10 cellular contexts compared by ENCODE assay signal in genomic region chr1:12244078-12244477, GRCh38. TPM values are rescaled to one million over a fixed set of nuclear protein-coding genes. Genes with fewer than 3 reads are reported as not detected.
A peak's percentile ranks its signal among the peaks of the same experiment; 100 is the strongest.
DNase-seq lines count a peak whose midpoint lies in the region; ATAC-seq, FAIRE-seq and TF ChIP-seq lines count a peak whose summit lies in the region.
"Had no signal": no experiment of that assay in that cellular context is flagged by ENCODE, and none has a peak within 500 bp of the region (broad histone marks: within the 10 kb centered on the region; RNA-seq: fewer than 3 reads in every experiment).

No MANE protein-coding gene starts in this region.

- intact Hi-C loops in CD4-positive, alpha-beta T cell (cut with DNase I, micrococcal nuclease), result no loop called here
- intact Hi-C loops in activated CD4-positive, alpha-beta memory T cell treated with anti-CD3 and anti-CD28 coated beads for 36 hours (cut with micrococcal nuclease), result no loop called here
- intact Hi-C loops in kidney (cut with DNase I), result no loop called here

- peaks cover 16% of the 10 kb centered on the region for H3K4me1 Mint-ChIP-seq in CD4-positive, alpha-beta T cell (ENCODE audit: low read depth)
- peaks cover 8% of the 10 kb centered on the region for H3K4me1 Mint-ChIP-seq in activated CD4-positive, alpha-beta memory T cell treated with anti-CD3 and anti-CD28 coated beads for 36 hours (ENCODE audit: low read depth)

- CTCF ChIA-PET in CD4-positive, alpha-beta T cell (lab: Charles Lee), result no interaction called here
- CTCF ChIA-PET in activated CD4-positive, alpha-beta memory T cell treated with anti-CD3 and anti-CD28 coated beads for 36 hours (lab: Charles Lee), result interaction anchor here (0.6 to 4.7 kb wide), 10 partner anchors 10 to 125 kb away, joined by 3 to 40 read pairs (median 4); no protein-coding TSS in a partner anchor

- no peaks in the 10 kb centered on the region for H3K9me3 ChIP-seq in CD4-positive, alpha-beta T cell (ENCODE audit: control insufficient read depth, low read length)
- H3K9me3 ChIP-seq in kidney (ENCODE audit: control insufficient read depth in 1 of 2, low read length in 2 of 2), result no peaks in the 10 kb centered on the region
- H3K9me3 ChIP-seq: neutrophil had no signal

- peaks cover 15 to 41% of the 10 kb centered on the region in 2 donors for H3K36me3 ChIP-seq in kidney (ENCODE audit: control insufficient read depth in 1 of 2, insufficient read depth in 2 of 2, low read length in 2 of 2)

- no peaks in the 10 kb centered on the region for H3K4me1 ChIP-seq in kidney (ENCODE audit: control insufficient read depth in 1 of 2, insufficient read depth in 1 of 2, low read depth in 1 of 2, low read length in 2 of 2)

- peaks cover 79% of the 10 kb centered on the region for H3K36me3 Mint-ChIP-seq in CD4-positive, alpha-beta T cell (ENCODE audit: low read depth)
- peaks cover 8% of the 10 kb centered on the region for H3K36me3 Mint-ChIP-seq in activated CD4-positive, alpha-beta memory T cell treated with anti-CD3 and anti-CD28 coated beads for 36 hours

- TF ChIP-seq CTCF in CD4-positive, alpha-beta T cell (IDR thresholded peaks at IDR 0.05), result peak; percentile 57
- TF ChIP-seq CTCF in GM20000 (IDR thresholded peaks at IDR 0.05; ENCODE audit: extremely low read depth, missing control alignments) (peak; percentile 36), kidney (IDR thresholded peaks at IDR 0.05; ENCODE audit: borderline replicate concordance, extremely low read depth, insufficient read depth) (peak; percentile 6)

- H3K27me3 Mint-ChIP-seq in CD4-positive, alpha-beta T cell, result no peaks in the 10 kb centered on the region
- no peaks in the 10 kb centered on the region for H3K27me3 Mint-ChIP-seq in activated CD4-positive, alpha-beta memory T cell treated with anti-CD3 and anti-CD28 coated beads for 36 hours

- DNase-seq in CD4-positive, alpha-beta T cell, result no peak
- DNase-seq in GM20000 (ENCODE audit: low spot score) (peak; percentile 37), kidney (no peak), RKO (ENCODE audit: low spot score) (no peak), NOMO-1 treated with DMSO at 0.1 percent for 48 hours (lab: John Stamatoyannopoulos, UW; ENCODE audit: unreplicated experiment) (no peak)
- peak; percentile 12 for DNase-seq in activated CD4-positive, alpha-beta memory T cell treated with anti-CD3 and anti-CD28 coated beads for 36 hours
- DNase-seq: stimulated activated naive CD4-positive, alpha-beta T cell treated with Interleukin-2 at 50 U/mL for 16 hours had no signal

- H3K27ac ChIP-seq in CD4-positive, alpha-beta T cell (ENCODE audit: low read depth, low read length), result no peak overlapping the region
- H3K27ac ChIP-seq in kidney (ENCODE audit: low read depth in 2 of 2, low read length in 2 of 2), result no peak overlapping the region
- H3K27ac ChIP-seq: neutrophil had no signal

- no peak overlapping the region for H3K4me3 ChIP-seq in kidney (ENCODE audit: low read length in 2 of 2)

- H3K9ac ChIP-seq in kidney (ENCODE audit: low read length in 2 of 2), result no peak overlapping the region

- H3K4me3 Mint-ChIP-seq in CD4-positive, alpha-beta T cell, result no peak overlapping the region
- no peak overlapping the region for H3K4me3 Mint-ChIP-seq in activated CD4-positive, alpha-beta memory T cell treated with anti-CD3 and anti-CD28 coated beads for 36 hours

- ATAC-seq in CD4-positive, alpha-beta T cell (ENCODE audit: poor library complexity), result no peak
- ATAC-seq in GM19324 (IDR thresholded peaks at IDR 0.05; ENCODE audit: low FRiP score, unreplicated experiment) (no peak), HG03095 (IDR thresholded peaks at IDR 0.05; ENCODE audit: unreplicated experiment) (no peak)

- peak overlapping the region; percentile 33 for H3K27ac Mint-ChIP-seq in CD4-positive, alpha-beta T cell
- peak overlapping the region; percentile 29 for H3K27ac Mint-ChIP-seq in activated CD4-positive, alpha-beta memory T cell treated with anti-CD3 and anti-CD28 coated beads for 36 hours

- no peaks in the 10 kb centered on the region for H3K27me3 ChIP-seq in CD4-positive, alpha-beta T cell (ENCODE audit: control insufficient read depth, insufficient read depth, low read length)
- H3K27me3 ChIP-seq: neutrophil had no signal

- POLR2A ChIA-PET in CD4-positive, alpha-beta T cell (lab: Charles Lee), result no interaction called here
- POLR2A ChIA-PET in activated CD4-positive, alpha-beta memory T cell treated with anti-CD3 and anti-CD28 coated beads for 36 hours (lab: Charles Lee), result no interaction called here

- FAIRE-seq in kidney (lab: Jason Lieb, UNC), result no peak

- H3K9me3 Mint-ChIP-seq in CD4-positive, alpha-beta T cell, result no peaks in the 10 kb centered on the region
- no peaks in the 10 kb centered on the region for H3K9me3 Mint-ChIP-seq in activated CD4-positive, alpha-beta memory T cell treated with anti-CD3 and anti-CD28 coated beads for 36 hours

RNA-seq across cellular contexts. Expression of gene VPS13D, which starts 14.2 kb away (rescaled TPM):
- 10 to 100 TPM; 63.0 to 67.3 TPM for total RNA-seq in CD4-positive, alpha-beta T cell
- total RNA-seq in activated CD4-positive, alpha-beta memory T cell treated with anti-CD3 and anti-CD28 coated beads for 36 hours, result 10 to 100 TPM; 25.0 to 25.4 TPM
- 75.8 TPM for total RNA-seq in kidney
- polyA plus RNA-seq in kidney (ENCODE audit: insufficient read depth, low read depth, low replicate concordance), result 19.4 TPM

Comparison
In these comparisons a context has a peak if more than half of its experiments do, and no peak if none do; other contexts are left out.
1. DNase-seq: peak in GM20000 (single experiment) and activated CD4-positive, alpha-beta memory T cell treated with anti-CD3 and anti-CD28 coated beads for 36 hours (single experiment); none in CD4-positive, alpha-beta T cell (0 of 10), kidney (single experiment), RKO (single experiment) and NOMO-1 treated with DMSO at 0.1 percent for 48 hours (single experiment).
2. CTCF ChIP-seq: peak in every context shown above with its lines; median percentile 57 in CD4-positive, alpha-beta T cell; 36 in GM20000; 6 in kidney.